ENCODE assay signal across 15 cellular contexts in the genomic region with DNA sequence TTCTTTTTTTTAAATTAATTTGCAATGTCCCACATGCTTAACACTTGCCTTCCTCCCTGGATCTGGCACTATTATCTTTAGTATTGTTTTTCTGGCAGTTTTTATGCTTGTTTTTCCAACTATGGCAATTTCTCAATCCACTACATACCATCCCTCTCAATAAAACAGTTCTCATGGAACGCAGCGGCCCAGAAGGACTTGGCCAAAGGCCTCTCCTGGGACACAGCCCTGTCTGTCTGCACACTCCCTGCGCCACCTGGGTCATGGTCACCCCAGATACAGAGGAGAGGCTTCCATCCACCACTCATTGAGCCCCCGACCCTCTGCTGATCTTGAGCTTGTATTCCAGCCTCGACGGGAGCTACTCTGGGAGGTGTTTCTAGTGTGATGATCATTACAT.
DNase-seq lines count a peak whose midpoint lies in the region; ATAC-seq and TF ChIP-seq lines count a peak whose summit lies in the region.
"Had no signal": no experiment of that assay in that cellular context is flagged by ENCODE, and none has a peak within 500 bp of the region (broad histone marks: within the 10 kb centered on the region; RNA-seq: fewer than 3 reads in every experiment).

No MANE protein-coding gene starts in this region.

- peak overlapping the region; percentile 32; the same call in 1 of the 2 replicates for H2BK120ac ChIP-seq in IMR-90 (ENCODE audit: low read depth, low read length)

- H3K56ac ChIP-seq in IMR-90 (ENCODE audit: extremely low read depth, insufficient read depth, low read length) = no peak overlapping the region

- no peak overlapping the region for H2BK15ac ChIP-seq in IMR-90 (ENCODE audit: low read depth, low read length)

- H3K36me3 ChIP-seq in IMR-90 (ENCODE audit: control insufficient read depth, insufficient read depth, low read length) (no peaks in the 10 kb centered on the region), esophagus squamous epithelium (no peaks in the 10 kb centered on the region), lung (ENCODE audit: control insufficient read depth in 2 of 2, insufficient read depth in 2 of 2, low read length in 2 of 2) (no peaks in the 10 kb centered on the region), upper lobe of right lung (no peaks in the 10 kb centered on the region)

- intact Hi-C loops in IMR-90 (cut with micrococcal nuclease) = no loop called here
- intact Hi-C loops in esophagus squamous epithelium (cut with DNase I) = no loop called here
- intact Hi-C loops in upper lobe of right lung (cut with DNase I) = no loop called here

- dilution Hi-C loops in IMR-90 (cut with HindIII; ENCODE audit: low sequenced_read_pairs, unreplicated experiment) = no loop called here

- H3K23ac ChIP-seq in IMR-90 (ENCODE audit: low read depth, low read length) = no peak overlapping the region

- in situ Hi-C loops in IMR-90 (cut with MboI; ENCODE audit: low sequenced_read_pairs) (no loop called here), G401 (cut with HindIII; ENCODE audit: low sequenced_read_pairs) (no loop called here)

- H3K4me3 ChIP-seq in IMR-90 (ENCODE audit: insufficient read depth, low read depth, low read length) = no peak overlapping the region
- H3K4me3 ChIP-seq in esophagus squamous epithelium = no peak overlapping the region
- H3K4me3 ChIP-seq in lung = no peak overlapping the region
- no peak overlapping the region for H3K4me3 ChIP-seq in upper lobe of right lung

- no peak overlapping the region for H3K4ac ChIP-seq in IMR-90 (ENCODE audit: low read depth, low read length)

- no peak overlapping the region for H3K14ac ChIP-seq in IMR-90 (replicated peaks; ENCODE audit: low read depth, low read length)

- H4K91ac ChIP-seq in IMR-90 (ENCODE audit: insufficient read depth, low read depth, low read length) = no peak overlapping the region

- H3K27ac ChIP-seq in IMR-90 (ENCODE audit: insufficient read depth, low read length) (no peak overlapping the region), esophagus squamous epithelium (peak overlapping the region in 3 of 4 donors; percentile 30 to 77 (median 69)), lung (ENCODE audit: low read depth in 1 of 2, low read length in 1 of 2) (no peak overlapping the region), upper lobe of right lung (no peak overlapping the region)
- H3K27ac ChIP-seq: C4-2B had no signal

- H2BK20ac ChIP-seq in IMR-90 (ENCODE audit: low read depth, low read length) = peak overlapping the region; percentile 39

- CTCF ChIA-PET in IMR-90 (lab: Yijun Ruan, JAX) = no interaction called here

- H2AK9ac ChIP-seq in IMR-90 (replicated peaks; ENCODE audit: low read depth, low read length, poor library complexity) = no peak overlapping the region

- TF ChIP-seq RAD21 in IMR-90 (IDR thresholded peaks at IDR 0.05; ENCODE audit: low read length) = no peak

- no peak for TF ChIP-seq CTCF in IMR-90 (conservative IDR thresholded peaks at IDR 0.05; ENCODE audit: low read depth, low read length)
- no peak for TF ChIP-seq CTCF in esophagus squamous epithelium (IDR thresholded peaks at IDR 0.05)
- TF ChIP-seq CTCF in lung (IDR thresholded peaks at IDR 0.05; ENCODE audit: control extremely low read depth, extremely low read depth) = no peak
- no peak for TF ChIP-seq CTCF in upper lobe of right lung (IDR thresholded peaks at IDR 0.05)

- H3K18ac ChIP-seq in IMR-90 (ENCODE audit: low read depth, low read length) = no peak overlapping the region; the same call in 1 of the 2 replicates

- no peak overlapping the region for H3K4me2 ChIP-seq in IMR-90 (ENCODE audit: low read depth, low read length)

- H3K27me3 ChIP-seq in IMR-90 (ENCODE audit: control insufficient read depth, insufficient read depth, low read length) (no peaks in the 10 kb centered on the region; the same call in 1 of the 2 replicates), esophagus squamous epithelium (no peaks in the 10 kb centered on the region), lung (ENCODE audit: control insufficient read depth, insufficient read depth) (no peaks in the 10 kb centered on the region), upper lobe of right lung (no peaks in the 10 kb centered on the region)

- H3K4me1 ChIP-seq in IMR-90 (ENCODE audit: control insufficient read depth, insufficient read depth, low read length) (peaks cover 10% of the 10 kb centered on the region), esophagus squamous epithelium (peaks cover 0 to 17% (median 13%) of the 10 kb centered on the region in 3 donors), lung (ENCODE audit: control insufficient read depth in 2 of 2, insufficient read depth in 2 of 2, low read length in 2 of 2) (no peaks in the 10 kb centered on the region), upper lobe of right lung (no peaks in the 10 kb centered on the region)

- H3K9me3 ChIP-seq in IMR-90 (ENCODE audit: control insufficient read depth, insufficient read depth, low read length) (peaks cover under 1% of the 10 kb centered on the region; the same call in 1 of the 2 replicates), esophagus squamous epithelium (no peaks in the 10 kb centered on the region), lung (ENCODE audit: control insufficient read depth in 2 of 2, insufficient read depth in 1 of 2, low read length in 1 of 2) (peaks cover 0 to 3% of the 10 kb centered on the region in 2 donors), upper lobe of right lung (no peaks in the 10 kb centered on the region)

- POLR2A ChIA-PET in IMR-90 (lab: Charles Lee; ENCODE audit: unreplicated experiment) = no interaction called here

- H3K79me1 ChIP-seq in IMR-90 (ENCODE audit: low read depth in 1 of 2, low read length in 2 of 2) = no peaks in the 10 kb centered on the region

- no peak overlapping the region for H2BK5ac ChIP-seq in IMR-90 (ENCODE audit: low read depth, low read length, poor library complexity, severe bottlenecking)

- H3K9ac ChIP-seq in IMR-90 (ENCODE audit: low read depth, low read length) = no peak overlapping the region

- BruUV-seq in IMR-90 (replicated peaks; lab: Mats Ljungman, UMichigan) = no TSS peak

- no peak for DNase-seq in IMR-90
- DNase-seq in esophagus squamous epithelium (lab: John Stamatoyannopoulos, UW) = no peak
- peak; percentile 29 for DNase-seq in lung (ENCODE audit: low spot score)
- peak; percentile 39 for DNase-seq in upper lobe of right lung
- DNase-seq in G401 (ENCODE audit: low spot score) = no peak
- DNase-seq: activated CD4-positive, alpha-beta T cell treated with anti-CD3 and anti-CD28 coated beads, Interleukin-2, amount 10 ng/mL, durations not matched to agents 24 days and 14 days; DMS53; NCI-H187 treated with DMSO at 0.1 percent for 48 hours; NCI-H510A; stimulated activated CD4-positive, alpha-beta T cell treated with anti-CD3 and anti-CD28 coated beads, Interleukin-12 subunit alpha, Interleukin-12 subunit beta, amount 100 ng/mL, for 4 hours; stimulated activated naive CD8-positive, alpha-beta T cell treated with anti-CD3 and anti-CD28 coated beads, Interleukin-15, Interleukin-2, amounts not matched to agents 100 U/mL and 50 U/mL, for 24 hours; T-helper 9 cell had no signal

- ATAC-seq in IMR-90 (ENCODE audit: low read depth) = peak; percentile 10; the same call in 1 of the 2 replicates
- no peak for ATAC-seq in lung (ENCODE audit: insufficient read depth, low FRiP score)
- no peak for ATAC-seq in upper lobe of right lung
- no peak for ATAC-seq in HG03025 (IDR thresholded peaks at IDR 0.05; ENCODE audit: low FRiP score, unreplicated experiment)
- ATAC-seq in GM18519 (IDR thresholded peaks at IDR 0.05; ENCODE audit: low FRiP score, unreplicated experiment) = no peak
- ATAC-seq: stimulated activated naive CD8-positive, alpha-beta T cell treated with anti-CD3 and anti-CD28 coated beads, Interleukin-15, Interleukin-2, amounts not matched to agents 100 U/mL and 50 U/mL, for 24 hours had no signal

- H2AFZ ChIP-seq in IMR-90 (replicated peaks; ENCODE audit: low read length, poor library complexity) = no peak overlapping the region

- no CpG with 5 or more reads among the region's 6 CpGs for WGBS in IMR-90 (ENCODE audit: extremely low coverage in 2 of 2, insufficient read length in 1 of 2), 2 experiments
- 50 to 75% methylated on average over 6 of the region's 6 CpGs for WGBS in esophagus squamous epithelium, 2 donors
- 82 to 91% methylated on average over 6 of the region's 6 CpGs for WGBS in lung, 2 donors

- 0 out of 2 replicates have a peak overlapping the region, but pooled peaks have one; percentile 4 for H2AK5ac ChIP-seq in IMR-90 (ENCODE audit: low read depth, low read length)

- no peak overlapping the region for H4K5ac ChIP-seq in IMR-90 (ENCODE audit: low read depth, low read length)

- no peaks in the 10 kb centered on the region for H4K20me1 ChIP-seq in IMR-90 (ENCODE audit: insufficient read depth, low read length)

- TF ChIP-seq POLR2A in IMR-90 (IDR thresholded peaks at IDR 0.05; ENCODE audit: low read depth, low read length) (no peak), esophagus squamous epithelium (IDR thresholded peaks at IDR 0.05) (no peak)

- H3K9me1 ChIP-seq in IMR-90 (ENCODE audit: insufficient read depth, low read length) = peaks cover 7% of the 10 kb centered on the region; the same call in 1 of the 2 replicates

- no peak overlapping the region for H4K8ac ChIP-seq in IMR-90 (ENCODE audit: low read depth in 2 of 2, low read length in 2 of 2)

TF ChIP-seq in IMR-90, 13 proteins besides CTCF, POLR2A, EP300 and RAD21 (continues in another document):
- TF ChIP-seq SMC3 (IDR thresholded peaks at IDR 0.05; ENCODE audit: low read depth, low read length) (no peak), BHLHE40 (IDR thresholded peaks at IDR 0.05; ENCODE audit: low read depth, low read length) (no peak), RFX5 (IDR thresholded peaks at IDR 0.05; ENCODE audit: low read depth, low read length) (no peak), CEBPB (IDR thresholded peaks at IDR 0.05; ENCODE audit: low read depth, low read length) (no peak), USF2 (IDR thresholded peaks at IDR 0.05; ENCODE audit: low read depth, low read length) (no peak)
- TF ChIP-seq, protein P1, sequence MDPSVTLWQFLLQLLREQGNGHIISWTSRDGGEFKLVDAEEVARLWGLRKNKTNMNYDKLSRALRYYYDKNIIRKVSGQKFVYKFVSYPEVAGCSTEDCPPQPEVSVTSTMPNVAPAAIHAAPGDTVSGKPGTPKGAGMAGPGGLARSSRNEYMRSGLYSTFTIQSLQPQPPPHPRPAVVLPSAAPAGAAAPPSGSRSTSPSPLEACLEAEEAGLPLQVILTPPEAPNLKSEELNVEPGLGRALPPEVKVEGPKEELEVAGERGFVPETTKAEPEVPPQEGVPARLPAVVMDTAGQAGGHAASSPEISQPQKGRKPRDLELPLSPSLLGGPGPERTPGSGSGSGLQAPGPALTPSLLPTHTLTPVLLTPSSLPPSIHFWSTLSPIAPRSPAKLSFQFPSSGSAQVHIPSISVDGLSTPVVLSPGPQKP (IDR thresholded peaks at IDR 0.05; ENCODE audit: borderline replicate concordance, low read depth, low read length) = no peak

Comparison
In these comparisons a context has a peak if more than half of its experiments do, and no peak if none do; other contexts are left out.
1. DNase-seq: peak in lung (single experiment) and upper lobe of right lung (single experiment); none in IMR-90 (single experiment), esophagus squamous epithelium (single experiment) and G401 (single experiment).
2. H3K27ac ChIP-seq: peak in esophagus squamous epithelium (3 of 4); none in IMR-90 (single experiment), lung (0 of 2) and upper lobe of right lung (single experiment).